8 cellular contexts compared by ENCODE assay signal in the genomic region with DNA sequence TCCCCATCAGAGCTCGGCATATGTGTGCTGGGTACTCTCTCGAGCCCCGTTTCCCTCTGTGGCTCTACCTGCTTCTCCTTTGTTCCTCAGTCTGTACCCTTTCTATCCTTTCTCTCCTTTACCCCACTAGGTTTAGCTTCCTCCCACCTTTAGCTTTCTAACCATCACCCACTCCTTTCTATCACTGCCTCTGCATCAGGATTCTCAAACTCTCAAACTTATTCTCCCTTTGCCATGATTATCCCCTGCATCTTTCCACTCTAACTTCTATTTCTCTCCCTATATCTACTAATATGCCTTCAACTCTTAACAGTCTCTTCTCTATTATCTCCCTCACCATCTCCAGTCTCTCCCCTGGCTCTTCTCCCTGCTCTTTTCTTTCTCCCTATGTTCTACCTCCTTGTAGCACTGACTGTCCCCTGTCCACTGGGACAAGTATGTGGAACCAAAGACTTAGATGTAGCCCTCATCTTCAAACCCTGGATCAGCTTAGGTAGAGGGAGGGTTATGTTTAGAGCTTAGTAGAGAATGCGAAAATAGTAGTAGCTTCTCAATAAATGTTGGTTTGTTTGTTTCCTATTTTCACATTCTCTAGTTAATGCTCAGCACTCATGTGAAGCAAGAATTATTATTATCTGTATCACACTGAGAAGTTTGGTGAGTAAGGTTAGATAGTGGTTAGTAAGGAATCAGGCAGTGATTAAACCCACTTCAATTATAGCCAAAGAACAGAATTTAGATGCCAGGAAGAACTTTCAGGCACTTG. TPM values are rescaled to one million over a fixed set of nuclear protein-coding genes. Genes with fewer than 3 reads are reported as not detected.
DNase-seq lines count a peak whose midpoint lies in the region; TF ChIP-seq lines count a peak whose summit lies in the region.
"Had no signal": no experiment of that assay in that cellular context is flagged by ENCODE, and none has a peak within 500 bp of the region (broad histone marks: within the 10 kb centered on the region; RNA-seq: fewer than 3 reads in every experiment).

No MANE protein-coding gene starts in this region.

- no peaks in the 10 kb centered on the region for H3K9me3 ChIP-seq in smooth muscle cell (replicated peaks; ENCODE audit: low read depth)

- peaks cover 35% of the 10 kb centered on the region for H3K4me1 ChIP-seq in smooth muscle cell (ENCODE audit: low read depth)

- H3K36me3 ChIP-seq in smooth muscle cell (ENCODE audit: low read depth), result peaks cover 5% of the 10 kb centered on the region

- no peaks in the 10 kb centered on the region for H3K27me3 ChIP-seq in smooth muscle cell (ENCODE audit: low read depth)

- H3K4me3 ChIP-seq in coronary artery, result no peak overlapping the region
- H3K4me3 ChIP-seq in smooth muscle cell, result no peak overlapping the region

- no peak for TF ChIP-seq CTCF in coronary artery (IDR thresholded peaks at IDR 0.05)
- TF ChIP-seq CTCF in smooth muscle cell (IDR thresholded peaks at IDR 0.05; ENCODE audit: borderline replicate concordance, insufficient read depth, poor library complexity, severe bottlenecking), result no peak

- H2AFZ ChIP-seq in smooth muscle cell (ENCODE audit: low read depth), result no peak overlapping the region

- H3K79me2 ChIP-seq in smooth muscle cell (ENCODE audit: low read depth), result peaks cover 7% of the 10 kb centered on the region

- H4K20me1 ChIP-seq in smooth muscle cell (ENCODE audit: low read depth), result peaks cover 48% of the 10 kb centered on the region

- DNase-seq in activated CD8-positive, alpha-beta memory T cell treated with anti-CD3 and anti-CD28 coated beads, Interleukin-2, amount 50 U/mL, for 48 hours, result peak; percentile 8
- DNase-seq in activated CD8-positive, alpha-beta memory T cell treated with anti-CD3 and anti-CD28 coated beads for 24 hours, result no peak
- DNase-seq in coronary artery (ENCODE audit: low spot score) (no peak), smooth muscle cell (lab: John Stamatoyannopoulos, UW; ENCODE audit: unreplicated experiment) (no peak), UCSD-AML1 (lab: John Stamatoyannopoulos, UW; ENCODE audit: unreplicated experiment) (no peak), NCI-H2171 treated with DMSO at 0.1 percent for 48 hours (lab: John Stamatoyannopoulos, UW) (no peak)
- DNase-seq: AML-193, NCI-H1694 treated with DMSO at 0.1 percent for 48 hours had no signal

- peak overlapping the region; percentile 96 for H3K4me2 ChIP-seq in smooth muscle cell

- WGBS in smooth muscle cell (ENCODE audit: low lambda C conversion rate), result 26% methylated on average over 4 of the region's 4 CpGs

- no peaks in the 10 kb centered on the region for H3F3A ChIP-seq in smooth muscle cell (ENCODE audit: low read depth)

- peak overlapping the region; percentile 25 to 68 for H3K27ac ChIP-seq in coronary artery
- H3K27ac ChIP-seq in smooth muscle cell (ENCODE audit: low read depth), result peak overlapping the region; percentile 58

- no peak overlapping the region for H3K9ac ChIP-seq in smooth muscle cell (ENCODE audit: low read depth)

RNA-seq across cellular contexts. Expression of a gene that starts 3.4 kb away (rescaled TPM):
- total RNA-seq in smooth muscle cell, result 2.8 and 3.5 TPM in 2 replicates
- 2.3 and 2.6 TPM in 2 replicates for polyA plus RNA-seq in smooth muscle cell

RNA-seq across cellular contexts. Expression of a gene that starts 17.5 kb away (rescaled TPM):
- total RNA-seq in smooth muscle cell, result 1,095 and 1,107 TPM in 2 replicates
- 2,224 and 2,317 TPM in 2 replicates for polyA plus RNA-seq in smooth muscle cell

RNA-seq across cellular contexts. Expression of a gene that starts 26.1 kb away (rescaled TPM):
- total RNA-seq in smooth muscle cell, result 3.0 TPM in 1 of 2 replicates, not detected in the other
- 3.7 and 9.2 TPM in 2 replicates for polyA plus RNA-seq in smooth muscle cell

RNA-seq across cellular contexts. Expression of a gene that starts 30.5 kb away (rescaled TPM):
- total RNA-seq in smooth muscle cell, result 107 and 146 TPM in 2 replicates
- polyA plus RNA-seq in smooth muscle cell, result 142 and 150 TPM in 2 replicates

RNA-seq across cellular contexts. Expression of a gene that starts 38.6 kb away (rescaled TPM):
- 0.90 and 1.3 TPM in 2 replicates for total RNA-seq in smooth muscle cell
- polyA plus RNA-seq in smooth muscle cell, result 1.1 and 1.6 TPM in 2 replicates
